In genomic region chr2:1884933-1885580, GRCh38 we compare ENCODE assay signal across 17 cellular contexts.
DNase-seq lines count a peak whose midpoint lies in the region; ATAC-seq and TF ChIP-seq lines count a peak whose summit lies in the region.
"Had no signal": no experiment of that assay in that cellular context is flagged by ENCODE, and none has a peak within 500 bp of the region (broad histone marks: within the 10 kb centered on the region; RNA-seq: fewer than 3 reads in every experiment).

No MANE protein-coding gene starts in this region.

- DNase-seq in COR-L47 (lab: John Stamatoyannopoulos, UW): peak; percentile 17
- peak; percentile 45 for DNase-seq in HT1080 (ENCODE audit: low read depth)
- peak; percentile 89 for DNase-seq in dermis blood vessel endothelial cell
- peak; percentile 57 for DNase-seq in osteoblast (ENCODE audit: insufficient read length, low spot score, missing footprints)
- DNase-seq in hepatic stellate cell (ENCODE audit: low spot score): no peak
- DNase-seq in GM10266 (ENCODE audit: extremely low spot score): no peak
- no peak for DNase-seq in activated CD4-positive, alpha-beta memory T cell treated with anti-CD3 and anti-CD28 coated beads for 36 hours
- DNase-seq: activated CD4-positive, CD25-positive, alpha-beta regulatory T cell; GDM1; H7; NCI-H2107; retina; stimulated activated naive CD8-positive, alpha-beta T cell treated with anti-CD3 and anti-CD28 coated beads, Interleukin-15, amount 100 ng/mL, for 72 hours had no signal

- H3K4me1 ChIP-seq in osteoblast (ENCODE audit: insufficient read depth, low read length): peaks cover 10% of the 10 kb centered on the region

- H3K4me2 ChIP-seq in osteoblast (ENCODE audit: insufficient read depth, low read length): peak overlapping the region; percentile 28
- H3K4me2 ChIP-seq: BLaER1, KMS-11 had no signal

- no peak for ATAC-seq in HG02642 (IDR thresholded peaks at IDR 0.05; ENCODE audit: poor library complexity, unreplicated experiment)
- ATAC-seq: activated naive CD4-positive, alpha-beta T cell treated with anti-CD3 and anti-CD28 coated beads, Interleukin-2, amount 50 U/mL, for 72 hours; stimulated activated naive CD8-positive, alpha-beta T cell treated with anti-CD3 and anti-CD28 coated beads, Interleukin-15, amount 100 ng/mL, for 72 hours had no signal

- H3K27me3 ChIP-seq in osteoblast (ENCODE audit: insufficient read depth, low read length): peaks cover 5% of the 10 kb centered on the region
- H3K27me3 ChIP-seq: BLaER1 had no signal

- intact Hi-C loops in activated CD4-positive, alpha-beta memory T cell treated with anti-CD3 and anti-CD28 coated beads for 36 hours (cut with micrococcal nuclease): no loop called here

- CTCF ChIA-PET in activated CD4-positive, alpha-beta memory T cell treated with anti-CD3 and anti-CD28 coated beads for 36 hours (lab: Charles Lee): no interaction called here

- H3K79me2 ChIP-seq in osteoblast (ENCODE audit: insufficient read depth, low read length): no peaks in the 10 kb centered on the region

- no peak overlapping the region for H3K4me3 Mint-ChIP-seq in activated CD4-positive, alpha-beta memory T cell treated with anti-CD3 and anti-CD28 coated beads for 36 hours
- H3K4me3 Mint-ChIP-seq: stimulated activated naive CD8-positive, alpha-beta T cell treated with anti-CD3 and anti-CD28 coated beads, Interleukin-15, amount 100 ng/mL, for 72 hours had no signal

- no peaks in the 10 kb centered on the region for H3K9me3 Mint-ChIP-seq in activated CD4-positive, alpha-beta memory T cell treated with anti-CD3 and anti-CD28 coated beads for 36 hours
- H3K9me3 Mint-ChIP-seq: activated naive CD4-positive, alpha-beta T cell treated with anti-CD3 and anti-CD28 coated beads, Interleukin-2, amount 50 U/mL, for 72 hours; stimulated activated naive CD8-positive, alpha-beta T cell treated with anti-CD3 and anti-CD28 coated beads, Interleukin-15, amount 100 ng/mL, for 72 hours had no signal

- no peaks in the 10 kb centered on the region for H4K20me1 ChIP-seq in osteoblast (ENCODE audit: insufficient read depth, low read length)
- H4K20me1 ChIP-seq: BLaER1 had no signal

- H3K4me3 ChIP-seq in osteoblast (ENCODE audit: insufficient read depth, low read length): no peak overlapping the region
- H3K4me3 ChIP-seq: BLaER1 had no signal

- peaks cover 10% of the 10 kb centered on the region for H3K27me3 Mint-ChIP-seq in activated CD4-positive, alpha-beta memory T cell treated with anti-CD3 and anti-CD28 coated beads for 36 hours

- POLR2A ChIA-PET in activated CD4-positive, alpha-beta memory T cell treated with anti-CD3 and anti-CD28 coated beads for 36 hours (lab: Charles Lee): no interaction called here

- no peak for TF ChIP-seq CTCF in osteoblast (IDR thresholded peaks at IDR 0.05; ENCODE audit: extremely low read depth, low read depth, low read length)
- TF ChIP-seq CTCF in GM10266 (IDR thresholded peaks at IDR 0.05; ENCODE audit: control insufficient read depth, insufficient read depth, low read depth, missing control alignments): no peak

- H2AFZ ChIP-seq in osteoblast (ENCODE audit: low read length): peak overlapping the region; percentile 22

- no peak overlapping the region for H3K27ac ChIP-seq in osteoblast (ENCODE audit: low read depth, low read length)
- H3K27ac ChIP-seq: BLaER1, KMS-11 had no signal

- no peaks in the 10 kb centered on the region for H3K4me1 Mint-ChIP-seq in activated CD4-positive, alpha-beta memory T cell treated with anti-CD3 and anti-CD28 coated beads for 36 hours (ENCODE audit: low read depth)
- H3K4me1 Mint-ChIP-seq: stimulated activated naive CD8-positive, alpha-beta T cell treated with anti-CD3 and anti-CD28 coated beads, Interleukin-15, amount 100 ng/mL, for 72 hours had no signal

- no peaks in the 10 kb centered on the region for H3K36me3 ChIP-seq in osteoblast (ENCODE audit: insufficient read depth, low read length)
- H3K36me3 ChIP-seq: BLaER1 had no signal

- no peak overlapping the region for H3K27ac Mint-ChIP-seq in activated CD4-positive, alpha-beta memory T cell treated with anti-CD3 and anti-CD28 coated beads for 36 hours
- H3K27ac Mint-ChIP-seq: activated naive CD4-positive, alpha-beta T cell treated with anti-CD3 and anti-CD28 coated beads, Interleukin-2, amount 50 U/mL, for 72 hours; stimulated activated naive CD8-positive, alpha-beta T cell treated with anti-CD3 and anti-CD28 coated beads, Interleukin-15, amount 100 ng/mL, for 72 hours had no signal

- no peaks in the 10 kb centered on the region for H3K36me3 Mint-ChIP-seq in activated CD4-positive, alpha-beta memory T cell treated with anti-CD3 and anti-CD28 coated beads for 36 hours
- H3K36me3 Mint-ChIP-seq: activated naive CD4-positive, alpha-beta T cell treated with anti-CD3 and anti-CD28 coated beads, Interleukin-2, amount 50 U/mL, for 72 hours had no signal

- H3K9me3 ChIP-seq in osteoblast (ENCODE audit: low read depth, low read length): no peaks in the 10 kb centered on the region
- H3K9me3 ChIP-seq: BLaER1 had no signal

Comparison
In these comparisons a context has a peak if more than half of its experiments do, and no peak if none do; other contexts are left out.
1. DNase-seq: peak in COR-L47 (single experiment), HT1080 (single experiment), dermis blood vessel endothelial cell (single experiment) and osteoblast (single experiment); none in hepatic stellate cell (single experiment), GM10266 (single experiment) and activated CD4-positive, alpha-beta memory T cell treated with anti-CD3 and anti-CD28 coated beads for 36 hours (single experiment).